In the genomic region with DNA sequence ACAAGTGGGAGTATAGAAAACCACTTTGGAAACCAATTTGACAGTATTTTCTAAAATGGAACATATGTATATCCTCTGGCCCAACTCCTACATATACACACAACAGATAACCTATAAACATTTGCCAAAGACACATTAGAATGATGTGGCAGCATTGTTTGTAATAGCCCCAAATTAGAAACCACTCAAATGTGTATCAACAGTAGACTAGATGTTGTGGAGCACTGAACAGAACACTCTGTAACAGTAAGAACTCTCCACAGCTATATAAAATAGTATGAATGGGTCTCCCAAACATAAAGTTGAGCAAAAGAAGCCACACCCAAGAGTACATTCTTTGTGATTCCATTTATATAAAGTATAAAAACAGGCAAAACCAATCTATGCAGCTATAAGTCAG, we compare ENCODE assay signal across 1 cellular context.
TF ChIP-seq lines count a peak whose summit lies in the region.

No MANE protein-coding gene starts in this region.

TF ChIP-seq in GM12878, 131 proteins besides CTCF, POLR2A, EP300 and RAD21:
- TF ChIP-seq, protein P1, sequence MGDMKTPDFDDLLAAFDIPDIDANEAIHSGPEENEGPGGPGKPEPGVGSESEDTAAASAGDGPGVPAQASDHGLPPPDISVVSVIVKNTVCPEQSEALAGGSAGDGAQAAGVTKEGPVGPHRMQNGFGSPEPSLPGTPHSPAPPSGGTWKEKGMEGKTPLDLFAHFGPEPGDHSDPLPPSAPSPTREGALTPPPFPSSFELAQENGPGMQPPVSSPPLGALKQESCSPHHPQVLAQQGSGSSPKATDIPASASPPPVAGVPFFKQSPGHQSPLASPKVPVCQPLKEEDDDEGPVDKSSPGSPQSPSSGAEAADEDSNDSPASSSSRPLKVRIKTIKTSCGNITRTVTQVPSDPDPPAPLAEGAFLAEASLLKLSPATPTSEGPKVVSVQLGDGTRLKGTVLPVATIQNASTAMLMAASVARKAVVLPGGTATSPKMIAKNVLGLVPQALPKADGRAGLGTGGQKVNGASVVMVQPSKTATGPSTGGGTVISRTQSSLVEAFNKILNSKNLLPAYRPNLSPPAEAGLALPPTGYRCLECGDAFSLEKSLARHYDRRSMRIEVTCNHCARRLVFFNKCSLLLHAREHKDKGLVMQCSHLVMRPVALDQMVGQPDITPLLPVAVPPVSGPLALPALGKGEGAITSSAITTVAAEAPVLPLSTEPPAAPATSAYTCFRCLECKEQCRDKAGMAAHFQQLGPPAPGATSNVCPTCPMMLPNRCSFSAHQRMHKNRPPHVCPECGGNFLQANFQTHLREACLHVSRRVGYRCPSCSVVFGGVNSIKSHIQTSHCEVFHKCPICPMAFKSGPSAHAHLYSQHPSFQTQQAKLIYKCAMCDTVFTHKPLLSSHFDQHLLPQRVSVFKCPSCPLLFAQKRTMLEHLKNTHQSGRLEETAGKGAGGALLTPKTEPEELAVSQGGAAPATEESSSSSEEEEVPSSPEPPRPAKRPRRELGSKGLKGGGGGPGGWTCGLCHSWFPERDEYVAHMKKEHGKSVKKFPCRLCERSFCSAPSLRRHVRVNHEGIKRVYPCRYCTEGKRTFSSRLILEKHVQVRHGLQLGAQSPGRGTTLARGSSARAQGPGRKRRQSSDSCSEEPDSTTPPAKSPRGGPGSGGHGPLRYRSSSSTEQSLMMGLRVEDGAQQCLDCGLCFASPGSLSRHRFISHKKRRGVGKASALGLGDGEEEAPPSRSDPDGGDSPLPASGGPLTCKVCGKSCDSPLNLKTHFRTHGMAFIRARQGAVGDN (IDR thresholded peaks at IDR 0.05), result no peak
- TF ChIP-seq POU2F2 (IDR thresholded peaks at IDR 0.05; ENCODE audit: borderline replicate concordance, low read depth, low read length), result 0 out of 3 replicates have a peak, but pooled peaks have one; percentile 0
